18 cellular contexts compared by ENCODE assay signal in genomic region chr4:29336851-29337250, GRCh38.
DNase-seq lines count a peak whose midpoint lies in the region; ATAC-seq and TF ChIP-seq lines count a peak whose summit lies in the region.
"Had no signal": no experiment of that assay in that cellular context is flagged by ENCODE, and none has a peak within 500 bp of the region (broad histone marks: within the 10 kb centered on the region; RNA-seq: fewer than 3 reads in every experiment).

No MANE protein-coding gene starts in this region.

- no peak overlapping the region for H3K4me3 Mint-ChIP-seq in T-helper 17 cell
- H3K4me3 Mint-ChIP-seq: CD8-positive, alpha-beta memory T cell had no signal

- no peaks in the 10 kb centered on the region for H3K36me3 Mint-ChIP-seq in T-helper 17 cell (ENCODE audit: low read depth)
- H3K36me3 Mint-ChIP-seq: CD8-positive, alpha-beta memory T cell had no signal

- DNase-seq in LNCaP clone FGC (ENCODE audit: low read depth) = peak; percentile 52
- peak; percentile 38 for DNase-seq in NCI-H446 treated with DMSO at 0.1 percent for 48 hours (lab: John Stamatoyannopoulos, UW)
- peak; percentile 4 for DNase-seq in fibroblast of the aortic adventitia (ENCODE audit: low read depth)
- DNase-seq in stimulated activated naive CD4-positive, alpha-beta T cell (lab: John Stamatoyannopoulos, UW) = no peak
- DNase-seq in T-helper 17 cell = no peak
- DNase-seq in NCI-H2107 treated with DMSO at 0.1 percent for 48 hours (lab: John Stamatoyannopoulos, UW; ENCODE audit: unreplicated experiment) = no peak
- no peak for DNase-seq in HK-2 (ENCODE audit: unreplicated experiment)
- DNase-seq: Calu3; CD8-positive, alpha-beta memory T cell; DMS153; NCI-H1092; NCI-H1436; NCI-H187 treated with DMSO at 0.1 percent for 48 hours; NCI-H2171 treated with DMSO at 0.1 percent for 48 hours; NCI-H526 treated with DMSO at 0.1 percent for 48 hours; SHP77 treated with DMSO at 0.1 percent for 48 hours; SK-N-SH had no signal

- ATAC-seq in T-helper 17 cell = no peak
- ATAC-seq: K562 had no signal

- H3K9me3 ChIP-seq in T-helper 17 cell (ENCODE audit: control insufficient read depth, low read length, poor library complexity, severe bottlenecking) = no peaks in the 10 kb centered on the region
- H3K9me3 ChIP-seq: SK-N-SH had no signal

- no peak overlapping the region for H3K27ac Mint-ChIP-seq in T-helper 17 cell
- H3K27ac Mint-ChIP-seq: CD8-positive, alpha-beta memory T cell had no signal

- TF ChIP-seq CTCF in LNCaP clone FGC (IDR thresholded peaks at IDR 0.05; ENCODE audit: control insufficient read depth, extremely low read depth, insufficient read depth) = no peak
- no peak for TF ChIP-seq CTCF in fibroblast of the aortic adventitia (IDR thresholded peaks at IDR 0.05; ENCODE audit: insufficient read depth, low read length)

- H3K4me1 Mint-ChIP-seq in T-helper 17 cell = no peaks in the 10 kb centered on the region
- H3K4me1 Mint-ChIP-seq: CD8-positive, alpha-beta memory T cell had no signal

- no peak overlapping the region for H3K4me3 ChIP-seq in LNCaP clone FGC (ENCODE audit: low read depth, low read length)
- H3K4me3 ChIP-seq in fibroblast of the aortic adventitia (ENCODE audit: low read depth, low read length) = no peak overlapping the region
- H3K4me3 ChIP-seq: K562 had no signal

- no peaks in the 10 kb centered on the region for H3K27me3 Mint-ChIP-seq in T-helper 17 cell
- H3K27me3 Mint-ChIP-seq: CD8-positive, alpha-beta memory T cell had no signal

Comparison
In these comparisons a context has a peak if more than half of its experiments do, and no peak if none do; other contexts are left out.
1. DNase-seq: peak in LNCaP clone FGC (single experiment), NCI-H446 treated with DMSO at 0.1 percent for 48 hours (single experiment) and fibroblast of the aortic adventitia (single experiment); none in stimulated activated naive CD4-positive, alpha-beta T cell (0 of 6), T-helper 17 cell (0 of 3), NCI-H2107 treated with DMSO at 0.1 percent for 48 hours (single experiment) and HK-2 (single experiment).